Comparison of ENCODE assay signal across 9 cellular contexts in the genomic region with DNA sequence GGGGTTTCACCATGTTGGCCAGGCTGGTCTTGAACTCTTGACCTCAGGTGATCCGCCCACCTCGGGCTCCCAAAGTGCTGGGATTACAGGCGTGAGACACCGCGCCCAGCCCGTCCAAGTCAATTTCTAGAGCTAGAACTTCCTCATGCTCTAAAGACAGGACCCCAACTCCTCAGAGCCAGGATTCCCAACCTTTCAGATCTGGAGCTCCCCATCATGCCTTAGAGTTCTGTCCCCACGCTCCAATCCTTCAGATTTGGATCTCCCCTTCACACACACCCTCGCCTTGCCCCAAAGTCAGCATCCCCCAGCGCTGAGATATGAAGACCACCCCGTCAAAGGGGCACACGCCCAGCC. TPM values are rescaled to one million over a fixed set of nuclear protein-coding genes. Genes with fewer than 3 reads are reported as not detected.
DNase-seq lines count a peak whose midpoint lies in the region; ATAC-seq and TF ChIP-seq lines count a peak whose summit lies in the region.
"Had no signal": no experiment of that assay in that cellular context is flagged by ENCODE, and none has a peak within 500 bp of the region (broad histone marks: within the 10 kb centered on the region; RNA-seq: fewer than 3 reads in every experiment).

No MANE protein-coding gene starts in this region.

- no peak for TF ChIP-seq CTCF in AG04449 (IDR thresholded peaks at IDR 0.05; ENCODE audit: insufficient read depth, low read length, missing control alignments)
- TF ChIP-seq CTCF in IMR-90 (conservative IDR thresholded peaks at IDR 0.05; ENCODE audit: low read depth, low read length): no peak
- TF ChIP-seq CTCF in nephron (IDR thresholded peaks at IDR 0.05; ENCODE audit: unreplicated experiment in 3 of 3): no peak

- H3K9me3 ChIP-seq in IMR-90 (ENCODE audit: control insufficient read depth, insufficient read depth, low read length) (no peaks in the 10 kb centered on the region), ectodermal cell (ENCODE audit: control insufficient read depth, low read length) (no peaks in the 10 kb centered on the region)
- H3K9me3 ChIP-seq: SJCRH30 had no signal

- intact Hi-C loops in IMR-90 (cut with micrococcal nuclease): no loop called here

- H3K4me2 ChIP-seq in IMR-90 (ENCODE audit: low read depth, low read length): peak overlapping the region; percentile 73

- peak overlapping the region; percentile 7 for H3K9ac ChIP-seq in IMR-90 (ENCODE audit: low read depth, low read length)

- peak overlapping the region; percentile 17 for H3K4ac ChIP-seq in IMR-90 (ENCODE audit: low read depth, low read length)

- POLR2A ChIA-PET in AG04449 (lab: Yijun Ruan, JAX): no interaction called here
- POLR2A ChIA-PET in IMR-90 (lab: Charles Lee; ENCODE audit: unreplicated experiment): no interaction called here

- H3K4me1 ChIP-seq in IMR-90 (ENCODE audit: control insufficient read depth, insufficient read depth, low read length): no peaks in the 10 kb centered on the region
- H3K4me1 ChIP-seq in ectodermal cell (ENCODE audit: control insufficient read depth, insufficient read depth, low read length): no peaks in the 10 kb centered on the region
- H3K4me1 ChIP-seq: SJCRH30 had no signal

- H2BK120ac ChIP-seq in IMR-90 (ENCODE audit: low read depth, low read length): peak overlapping the region; percentile 20

- no peaks in the 10 kb centered on the region for H3K79me1 ChIP-seq in IMR-90 (ENCODE audit: low read depth in 1 of 2, low read length in 2 of 2)

- H3K27me3 ChIP-seq in IMR-90 (ENCODE audit: control insufficient read depth, insufficient read depth, low read length) (peaks cover 4% of the 10 kb centered on the region; the same call in 1 of the 2 replicates), ectodermal cell (ENCODE audit: control insufficient read depth, insufficient read depth, low read length, poor library complexity, severe bottlenecking) (peaks cover 25% of the 10 kb centered on the region)
- H3K27me3 ChIP-seq: SJCRH30 had no signal

- H3K27ac ChIP-seq in IMR-90 (ENCODE audit: insufficient read depth, low read length) (no peak overlapping the region), ectodermal cell (ENCODE audit: insufficient read depth, low read depth, low read length, poor library complexity, severe bottlenecking) (no peak overlapping the region)
- H3K27ac ChIP-seq: SJCRH30 had no signal

- dilution Hi-C loops in IMR-90 (cut with HindIII; ENCODE audit: low sequenced_read_pairs, unreplicated experiment): no loop called here

- H4K91ac ChIP-seq in IMR-90 (ENCODE audit: insufficient read depth, low read depth, low read length): peak overlapping the region; percentile 56; the same call in 1 of the 2 replicates

- peak overlapping the region; percentile 91 for H3K14ac ChIP-seq in IMR-90 (replicated peaks; ENCODE audit: low read depth, low read length)

- TF ChIP-seq RAD21 in IMR-90 (IDR thresholded peaks at IDR 0.05; ENCODE audit: low read length): no peak

- peak overlapping the region; percentile 38 for H4K5ac ChIP-seq in IMR-90 (ENCODE audit: low read depth, low read length)

- TF ChIP-seq POLR2A in IMR-90 (IDR thresholded peaks at IDR 0.05; ENCODE audit: low read depth, low read length): no peak

- no peak overlapping the region for H2BK20ac ChIP-seq in IMR-90 (ENCODE audit: low read depth, low read length)

- DNase-seq in AG04449 (ENCODE audit: low read depth, low spot score): no peak
- no peak for DNase-seq in IMR-90
- no peak for DNase-seq in DMS 273 (lab: John Stamatoyannopoulos, UW; ENCODE audit: unreplicated experiment)
- no peak for DNase-seq in AG08396 (ENCODE audit: low spot score)
- no peak for DNase-seq in HuH-7 (ENCODE audit: low spot score)
- DNase-seq in RKO (ENCODE audit: low spot score): no peak
- DNase-seq: SJCRH30 had no signal

- peaks cover 15% of the 10 kb centered on the region for H3K4me1 Mint-ChIP-seq in nephron

- H2AK9ac ChIP-seq in IMR-90 (replicated peaks; ENCODE audit: low read depth, low read length, poor library complexity): peak overlapping the region; percentile 93

- H3K56ac ChIP-seq in IMR-90 (ENCODE audit: extremely low read depth, insufficient read depth, low read length): no peak overlapping the region

- H3K27ac Mint-ChIP-seq in nephron: peak overlapping the region in 1 of 3 experiments; percentile 9

- 0 out of 2 replicates have a peak, but pooled peaks cover 4% of the 10 kb centered on the region for H3K9me1 ChIP-seq in IMR-90 (ENCODE audit: insufficient read depth, low read length)

- 25% methylated on average over 2 of the region's 11 CpGs; no CpG with 5 or more reads in 1 of the 2 experiments for WGBS in IMR-90 (ENCODE audit: extremely low coverage in 2 of 2, insufficient read length in 1 of 2), 2 experiments
- WGBS in ectodermal cell, 2 experiments: 70% methylated on average over 11 of the region's 11 CpGs

- H2AK5ac ChIP-seq in IMR-90 (ENCODE audit: low read depth, low read length): peak overlapping the region; percentile 75; the same call in 1 of the 2 replicates

- no peaks in the 10 kb centered on the region for H3K36me3 Mint-ChIP-seq in nephron (ENCODE audit: low read depth)

- H3K18ac ChIP-seq in IMR-90 (ENCODE audit: low read depth, low read length): peak overlapping the region; percentile 7

- H3K9me3 Mint-ChIP-seq in nephron: no peaks in the 10 kb centered on the region

- peak overlapping the region; percentile 18 to 68; a peak in 2 of 4 replicates for H4K8ac ChIP-seq in IMR-90 (ENCODE audit: low read depth in 2 of 2, low read length in 2 of 2)

- H2BK5ac ChIP-seq in IMR-90 (ENCODE audit: low read depth, low read length, poor library complexity, severe bottlenecking): no peak overlapping the region

- no peaks in the 10 kb centered on the region for H4K20me1 ChIP-seq in IMR-90 (ENCODE audit: insufficient read depth, low read length)

- no peak overlapping the region; the same call in 2 of the 3 replicates for H2BK15ac ChIP-seq in IMR-90 (ENCODE audit: low read depth, low read length)

- BruUV-seq in IMR-90 (replicated peaks; lab: Mats Ljungman, UMichigan): no TSS peak

- no peak for ATAC-seq in IMR-90 (ENCODE audit: low read depth)

- CTCF ChIA-PET in AG04449 (lab: Yijun Ruan, JAX): interaction anchor here (0.6 to 3.9 kb wide), 9 partner anchors 12 to 309 kb away, joined by 3 to 23 read pairs (median 4); partner anchors contain the start of genes FHOD1 and TPPP3
- CTCF ChIA-PET in IMR-90 (lab: Yijun Ruan, JAX): interaction anchor here (0.6 to 1.7 kb wide), 2 partner anchors 102 to 485 kb away, joined by 4 to 9 read pairs; no protein-coding TSS in a partner anchor

- H2AFZ ChIP-seq in IMR-90 (replicated peaks; ENCODE audit: low read length, poor library complexity): peak overlapping the region; percentile 93

- peak overlapping the region; percentile 86; the same call in 1 of the 2 replicates for H3K23ac ChIP-seq in IMR-90 (ENCODE audit: low read depth, low read length)

- peaks cover 48% of the 10 kb centered on the region for H3K27me3 Mint-ChIP-seq in nephron (ENCODE audit: low read depth)

- in situ Hi-C loops in IMR-90 (cut with MboI; ENCODE audit: low sequenced_read_pairs): no loop called here

- peak overlapping the region; percentile 84 to 86 (median 84) for H3K4me3 Mint-ChIP-seq in nephron

- H3K4me3 ChIP-seq in AG04449 (ENCODE audit: low read depth, low read length) (peak overlapping the region; percentile 52), IMR-90 (ENCODE audit: insufficient read depth, low read depth, low read length) (peak overlapping the region; percentile 45), ectodermal cell (ENCODE audit: insufficient read depth, low read depth, low read length) (peak overlapping the region; percentile 54)
- H3K4me3 ChIP-seq: SJCRH30 had no signal

- H3K36me3 ChIP-seq in IMR-90 (ENCODE audit: control insufficient read depth, insufficient read depth, low read length) (no peaks in the 10 kb centered on the region), ectodermal cell (ENCODE audit: control insufficient read depth, insufficient read depth, low read length) (no peaks in the 10 kb centered on the region)
- H3K36me3 ChIP-seq: SJCRH30 had no signal

TF ChIP-seq in IMR-90, 13 proteins besides CTCF, POLR2A, EP300 and RAD21 (continues in another document):
- TF ChIP-seq FOS (IDR thresholded peaks at IDR 0.05; ENCODE audit: low read depth, low read length): no peak
- no peak for TF ChIP-seq CEBPB (IDR thresholded peaks at IDR 0.05; ENCODE audit: low read depth, low read length)
- TF ChIP-seq ELK1 (IDR thresholded peaks at IDR 0.05; ENCODE audit: borderline replicate concordance, low read depth, low read length): no peak
- no peak for TF ChIP-seq NFE2L2 (IDR thresholded peaks at IDR 0.05; ENCODE audit: low read depth, low read length)

RNA-seq across cellular contexts. Expression of gene KCTD19, which starts 0.4 kb away (rescaled TPM):
- total RNA-seq in IMR-90 (2012; rRNA removed): under 0.01 TPM in 1 of 2 replicates, not detected in the other
- polyA plus RNA-seq in IMR-90 (2012; rRNA removed): 0.07 and 0.36 TPM in 2 replicates
- polyA plus RNA-seq in IMR-90 (2012; cell fraction: cytosol; rRNA removed): 0.14 TPM in 1 of 2 replicates, not detected in the other
- polyA plus RNA-seq in IMR-90 (2012; cell fraction: nucleus; rRNA removed; ENCODE audit: low replicate concordance): 0.59 and 1.5 TPM in 2 replicates
- 1.0 TPM for polyA plus RNA-seq in ectodermal cell (2013, experiment 1 of 4)
- polyA plus RNA-seq in ectodermal cell (2013, experiment 2 of 4): 0.80 TPM
- polyA plus RNA-seq in ectodermal cell (2013, experiment 3 of 4): 2.8 TPM
- polyA plus RNA-seq in ectodermal cell (2013, experiment 4 of 4): 2.2 TPM

RNA-seq across cellular contexts. Expression of gene LRRC36, which starts 0.5 kb away (rescaled TPM):
- total RNA-seq in IMR-90 (2012; rRNA removed): 0.18 TPM in 1 of 2 replicates, not detected in the other
- 0.20 and 0.29 TPM in 2 replicates for polyA plus RNA-seq in IMR-90 (2012; rRNA removed)
- 0.04 and 0.08 TPM in 2 replicates for polyA plus RNA-seq in IMR-90 (2012; cell fraction: cytosol; rRNA removed)
- 0.46 and 2.3 TPM in 2 replicates for polyA plus RNA-seq in IMR-90 (2012; cell fraction: nucleus; rRNA removed; ENCODE audit: low replicate concordance)
- not detected for polyA plus RNA-seq in ectodermal cell (2013, experiment 1 of 4)
- 0.27 TPM for polyA plus RNA-seq in ectodermal cell (2013, experiment 2 of 4)
- polyA plus RNA-seq in ectodermal cell (2013, experiment 3 of 4): 0.59 TPM
- polyA plus RNA-seq in ectodermal cell (2013, experiment 4 of 4): 0.57 TPM
- total RNA-seq: SJCRH30 had no signal

RNA-seq across cellular contexts. Expression of gene PLEKHG4, which starts 46.8 kb away (rescaled TPM):
- 8.3 and 14.0 TPM in 2 replicates for total RNA-seq in IMR-90 (2012; rRNA removed)
- 50.7 and 56.8 TPM in 2 replicates for polyA plus RNA-seq in IMR-90 (2012; rRNA removed)
- 15.6 and 26.1 TPM in 2 replicates for polyA plus RNA-seq in IMR-90 (2012; cell fraction: cytosol; rRNA removed)
- polyA plus RNA-seq in IMR-90 (2012; cell fraction: nucleus; rRNA removed; ENCODE audit: low replicate concordance): 214 and 556 TPM in 2 replicates
- 6.3 TPM for polyA plus RNA-seq in ectodermal cell (2013, experiment 1 of 4)
- 10.4 TPM for polyA plus RNA-seq in ectodermal cell (2013, experiment 2 of 4)
- 5.7 TPM for polyA plus RNA-seq in ectodermal cell (2013, experiment 3 of 4)
- 9.2 TPM for polyA plus RNA-seq in ectodermal cell (2013, experiment 4 of 4)
- total RNA-seq: SJCRH30 had no signal
